In genomic region chr10:97903128-97904025, GRCh38 we compare ENCODE assay signal across 15 cellular contexts. TPM values are rescaled to one million over a fixed set of nuclear protein-coding genes. Genes with fewer than 3 reads are reported as not detected.
A peak's percentile ranks its signal among the peaks of the same experiment; 100 is the strongest.
DNase-seq lines count a peak whose midpoint lies in the region; ATAC-seq, FAIRE-seq and TF ChIP-seq lines count a peak whose summit lies in the region.
"Had no signal": no experiment of that assay in that cellular context is flagged by ENCODE, and none has a peak within 500 bp of the region (broad histone marks: within the 10 kb centered on the region; RNA-seq: fewer than 3 reads in every experiment).

No MANE protein-coding gene starts in this region.

- no peak overlapping the region for H3K9ac ChIP-seq in kidney (ENCODE audit: low read length in 2 of 2)

- FAIRE-seq in kidney (lab: Jason Lieb, UNC) (no peak), small intestine (lab: Jason Lieb, UNC) (no peak)
- FAIRE-seq: frontal cortex, HTR-8/SVneo had no signal

- DNase-seq in DMS 273 treated with DMSO at 0.1 percent for 48 hours (lab: John Stamatoyannopoulos, UW) (peak; percentile 73), NCI-H1092 (lab: John Stamatoyannopoulos, UW) (peak; percentile 15), Panc1 (ENCODE audit: low read depth, low spot score) (no peak), kidney (peak; percentile 45), small intestine (no peak)
- DNase-seq in CD8-positive, alpha-beta memory T cell = no peak
- DNase-seq in activated T-cell treated with anti-CD3 and anti-CD28 coated beads, Interleukin-2, amount 50 U/mL, for 72 hours = no peak
- DNase-seq: activated CD4-positive, alpha-beta T cell treated with anti-CD3 and anti-CD28 coated beads, Interleukin-2, amount 50 U/mL, for 4 hours; activated naive CD4-positive, alpha-beta T cell treated with anti-CD3 and anti-CD28 coated beads, Interleukin-2, amount 10 ng/mL, durations not matched to agents 7 days and 5 days; activated T-cell treated with anti-CD3 and anti-CD28 coated beads for 4 hours; stimulated activated CD4-positive, alpha-beta T cell treated with anti-CD3 and anti-CD28 coated beads, Interleukin-12 subunit alpha, Interleukin-12 subunit beta, amount 100 ng/mL, for 4 hours; testis had no signal

- H3K4me3 ChIP-seq in Panc1 (ENCODE audit: low read depth in 2 of 2, low read length in 2 of 2) (no peak overlapping the region), kidney (ENCODE audit: low read length in 2 of 2) (no peak overlapping the region), small intestine (ENCODE audit: low read depth in 1 of 2, low read length in 2 of 2) (no peak overlapping the region)
- H3K4me3 ChIP-seq in CD8-positive, alpha-beta memory T cell (ENCODE audit: low read length) = no peak overlapping the region
- H3K4me3 ChIP-seq: left lung, testis had no signal

- no peaks in the 10 kb centered on the region for H3K36me3 Mint-ChIP-seq in CD8-positive, alpha-beta memory T cell
- H3K36me3 Mint-ChIP-seq in activated T-cell treated with anti-CD3 and anti-CD28 coated beads, Interleukin-2, amount 50 U/mL, for 72 hours (ENCODE audit: insufficient read depth in 2 of 2) = no peaks in the 10 kb centered on the region
- H3K36me3 Mint-ChIP-seq: activated naive CD4-positive, alpha-beta T cell treated with anti-CD3 and anti-CD28 coated beads, Interleukin-2, amount 10 ng/mL, durations not matched to agents 7 days and 5 days had no signal

- H3K36me3 ChIP-seq in Panc1 (ENCODE audit: control insufficient read depth, insufficient read depth, low read length) (no peaks in the 10 kb centered on the region), kidney (ENCODE audit: control insufficient read depth in 1 of 2, insufficient read depth in 2 of 2, low read length in 2 of 2) (no peaks in the 10 kb centered on the region), small intestine (ENCODE audit: control insufficient read depth in 2 of 2, insufficient read depth in 2 of 2, low read length in 2 of 2) (no peaks in the 10 kb centered on the region)
- no peaks in the 10 kb centered on the region for H3K36me3 ChIP-seq in CD8-positive, alpha-beta memory T cell (ENCODE audit: insufficient read depth, low read length)
- H3K36me3 ChIP-seq: left lung had no signal

- in situ Hi-C loops in Panc1 (cut with HindIII; ENCODE audit: low pct_unique_long_range_greater_than_20kb, low sequenced_read_pairs) = no loop called here

- H3K27ac ChIP-seq in Panc1 (ENCODE audit: low read length) (no peak overlapping the region), kidney (ENCODE audit: low read depth in 2 of 2, low read length in 2 of 2) (no peak overlapping the region), small intestine (ENCODE audit: low read depth in 1 of 2, low read length in 1 of 2) (no peak overlapping the region)
- H3K27ac ChIP-seq in CD8-positive, alpha-beta memory T cell (ENCODE audit: low read depth, low read length) = no peak overlapping the region
- H3K27ac ChIP-seq: left lung, testis had no signal

- H3K27me3 Mint-ChIP-seq in CD8-positive, alpha-beta memory T cell = peaks cover 18 to 40% of the 10 kb centered on the region in 2 donors
- H3K27me3 Mint-ChIP-seq in activated T-cell treated with anti-CD3 and anti-CD28 coated beads, Interleukin-2, amount 50 U/mL, for 72 hours (ENCODE audit: low read depth) = peaks cover 7% of the 10 kb centered on the region

- intact Hi-C loops in Panc1 (cut with micrococcal nuclease; ENCODE audit: unreplicated experiment) (no loop called here), kidney (cut with DNase I) (no loop called here)

- POLR2A ChIA-PET in Panc1 (lab: Charles Lee) = no interaction called here
- POLR2A ChIA-PET in CD8-positive, alpha-beta memory T cell (lab: Charles Lee) = no interaction called here

- H3K4me3 Mint-ChIP-seq in CD8-positive, alpha-beta memory T cell = no peak overlapping the region
- no peak overlapping the region for H3K4me3 Mint-ChIP-seq in activated T-cell treated with anti-CD3 and anti-CD28 coated beads, Interleukin-2, amount 50 U/mL, for 72 hours
- H3K4me3 Mint-ChIP-seq: activated naive CD4-positive, alpha-beta T cell treated with anti-CD3 and anti-CD28 coated beads, Interleukin-2, amount 10 ng/mL, durations not matched to agents 7 days and 5 days had no signal

- BruUV-seq in Panc1 (replicated peaks; lab: Mats Ljungman, UMichigan) = no TSS peak

- H3K9me3 Mint-ChIP-seq in CD8-positive, alpha-beta memory T cell = no peaks in the 10 kb centered on the region
- no peaks in the 10 kb centered on the region for H3K9me3 Mint-ChIP-seq in activated T-cell treated with anti-CD3 and anti-CD28 coated beads, Interleukin-2, amount 50 U/mL, for 72 hours
- H3K9me3 Mint-ChIP-seq: activated naive CD4-positive, alpha-beta T cell treated with anti-CD3 and anti-CD28 coated beads, Interleukin-2, amount 10 ng/mL, durations not matched to agents 7 days and 5 days had no signal

- H3K27me3 ChIP-seq in Panc1 (ENCODE audit: control insufficient read depth, insufficient read depth, low read length) = peaks cover 5% of the 10 kb centered on the region
- no peaks in the 10 kb centered on the region for H3K27me3 ChIP-seq in CD8-positive, alpha-beta memory T cell (ENCODE audit: insufficient read depth, low read length, poor library complexity, severe bottlenecking)
- no peaks in the 10 kb centered on the region for H3K27me3 ChIP-seq in small intestine (ENCODE audit: control insufficient read depth in 2 of 2, insufficient read depth in 2 of 2, low read length in 2 of 2)
- H3K27me3 ChIP-seq: testis had no signal

- no peak for TF ChIP-seq CTCF in Panc1 (IDR thresholded peaks at IDR 0.05)
- no peak for TF ChIP-seq CTCF in kidney (IDR thresholded peaks at IDR 0.05; ENCODE audit: borderline replicate concordance, extremely low read depth, insufficient read depth)

- WGBS in small intestine, 3 donors = 46 to 66% (median 56%) methylated on average over 9 of the region's 9 CpGs

- peak overlapping the region in 1 of 8 donors; percentile 89 for H3K27ac Mint-ChIP-seq in CD8-positive, alpha-beta memory T cell
- H3K27ac Mint-ChIP-seq in activated T-cell treated with anti-CD3 and anti-CD28 coated beads, Interleukin-2, amount 50 U/mL, for 72 hours = no peak overlapping the region
- H3K27ac Mint-ChIP-seq: activated naive CD4-positive, alpha-beta T cell treated with anti-CD3 and anti-CD28 coated beads, Interleukin-2, amount 10 ng/mL, durations not matched to agents 7 days and 5 days had no signal

- peak; percentile 49 for ATAC-seq in Panc1
- ATAC-seq in activated T-cell treated with anti-CD3 and anti-CD28 coated beads, Interleukin-2, amount 50 U/mL, for 72 hours (replicated peaks in 1 of 2) = no peak

- no peaks in the 10 kb centered on the region for H3K4me1 Mint-ChIP-seq in CD8-positive, alpha-beta memory T cell
- H3K4me1 Mint-ChIP-seq in activated T-cell treated with anti-CD3 and anti-CD28 coated beads, Interleukin-2, amount 50 U/mL, for 72 hours (ENCODE audit: low read depth) = no peaks in the 10 kb centered on the region
- H3K4me1 Mint-ChIP-seq: activated naive CD4-positive, alpha-beta T cell treated with anti-CD3 and anti-CD28 coated beads, Interleukin-2, amount 10 ng/mL, durations not matched to agents 7 days and 5 days had no signal

- CTCF ChIA-PET in Panc1 (lab: Charles Lee) = interaction anchor here (1.7 kb wide), 1 partner anchor 12 kb away, joined by 5 read pairs; no protein-coding TSS in a partner anchor
- CTCF ChIA-PET in CD8-positive, alpha-beta memory T cell (lab: Charles Lee) = interaction anchor here (1.1 to 2.7 kb wide), 4 partner anchors 11 to 111 kb away, joined by 3 to 12 read pairs (median 8); no protein-coding TSS in a partner anchor

- no peaks in the 10 kb centered on the region for H3K9me3 ChIP-seq in Panc1 (ENCODE audit: control insufficient read depth, insufficient read depth, low read depth, low read length)
- H3K9me3 ChIP-seq in kidney (ENCODE audit: control insufficient read depth in 1 of 2, low read length in 2 of 2) = no peaks in the 10 kb centered on the region
- no peaks in the 10 kb centered on the region for H3K9me3 ChIP-seq in CD8-positive, alpha-beta memory T cell (ENCODE audit: low read length)
- H3K9me3 ChIP-seq in small intestine (ENCODE audit: control insufficient read depth, low read depth) = no peaks in the 10 kb centered on the region
- H3K9me3 ChIP-seq: left lung, testis had no signal

- H3K4me1 ChIP-seq in Panc1 (ENCODE audit: control insufficient read depth, insufficient read depth, low read length) (no peaks in the 10 kb centered on the region; the same call in 1 of the 2 replicates), kidney (ENCODE audit: control insufficient read depth in 1 of 2, insufficient read depth in 1 of 2, low read depth in 1 of 2, low read length in 2 of 2) (no peaks in the 10 kb centered on the region), small intestine (ENCODE audit: control insufficient read depth in 2 of 2, insufficient read depth in 1 of 2, low read depth in 1 of 2, low read length in 1 of 2) (no peaks in the 10 kb centered on the region)
- H3K4me1 ChIP-seq in CD8-positive, alpha-beta memory T cell (ENCODE audit: insufficient read depth, low read length) = no peaks in the 10 kb centered on the region
- H3K4me1 ChIP-seq: left lung, testis had no signal

RNA-seq across cellular contexts. Expression of gene GOLGA7B, which starts 53.7 kb away (rescaled TPM):
- 1.5 TPM for total RNA-seq in Panc1 (2021; ENCODE audit: unreplicated experiment)
- 1.6 TPM for polyA plus RNA-seq in Panc1 (2012; ENCODE audit: insufficient read length)
- total RNA-seq in kidney = 0.50 TPM
- not detected for polyA plus RNA-seq in kidney (ENCODE audit: insufficient read depth, low read depth, low replicate concordance)
- under 1 TPM; 0.29 to 0.44 TPM for total RNA-seq in CD8-positive, alpha-beta memory T cell
- 0.62 TPM for polyA plus RNA-seq in CD8-positive, alpha-beta memory T cell
- under 1 TPM; 0.55 to 0.83 TPM for total RNA-seq in activated T-cell treated with anti-CD3 and anti-CD28 coated beads, Interleukin-2, amount 50 U/mL, for 72 hours
- 1 to 10 TPM; 3.6 to 5.3 (median 4.3) TPM for polyA plus RNA-seq in small intestine

Comparison
In these comparisons a context has a peak if more than half of its experiments do, and no peak if none do; other contexts are left out.
1. DNase-seq: peak in DMS 273 treated with DMSO at 0.1 percent for 48 hours (single experiment), NCI-H1092 (single experiment) and kidney (single experiment); none in Panc1 (single experiment), CD8-positive, alpha-beta memory T cell (0 of 5), activated T-cell treated with anti-CD3 and anti-CD28 coated beads, Interleukin-2, amount 50 U/mL, for 72 hours (0 of 2) and small intestine (single experiment).